ENCODE assay signal across 10 cellular contexts in the genomic region with DNA sequence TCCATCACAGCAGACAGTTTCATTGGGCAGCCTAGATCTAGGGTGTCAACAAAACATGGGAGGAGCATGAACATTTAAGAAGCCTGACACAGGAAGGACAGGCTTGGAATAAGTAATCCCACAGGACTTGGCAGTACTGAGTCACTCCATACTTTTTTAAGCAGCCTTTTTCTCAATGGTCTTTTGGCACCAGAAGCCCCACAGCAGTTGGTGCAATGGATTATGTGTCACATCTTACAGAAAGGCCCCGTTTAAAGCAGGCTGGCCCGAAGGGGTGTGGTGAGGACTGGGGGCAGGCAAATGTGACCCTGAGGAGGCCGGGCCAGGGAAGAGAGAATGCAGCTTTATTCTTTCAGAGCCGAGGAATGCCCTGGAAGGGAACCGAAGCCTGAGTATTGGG. TPM values are rescaled to one million over a fixed set of nuclear protein-coding genes. Genes with fewer than 3 reads are reported as not detected.
A peak's percentile ranks its signal among the peaks of the same experiment; 100 is the strongest.
DNase-seq lines count a peak whose midpoint lies in the region; ATAC-seq, FAIRE-seq and TF ChIP-seq lines count a peak whose summit lies in the region.
"Had no signal": no experiment of that assay in that cellular context is flagged by ENCODE, and none has a peak within 500 bp of the region (broad histone marks: within the 10 kb centered on the region; RNA-seq: fewer than 3 reads in every experiment).

No MANE protein-coding gene starts in this region.

- H3K4me3 ChIP-seq in NB4 (ENCODE audit: low read depth, low read length) = no peak overlapping the region
- H3K4me3 ChIP-seq in endothelial cell of umbilical vein (replicated peaks in 1 of 3; ENCODE audit: insufficient read depth in 1 of 3, low read depth in 1 of 3, low read length in 3 of 3) = no peak overlapping the region
- no peak overlapping the region for H3K4me3 ChIP-seq in muscle layer of colon (ENCODE audit: low read depth in 1 of 2, low read length in 2 of 2)

- peaks cover 4% of the 10 kb centered on the region for H3K36me3 Mint-ChIP-seq in T-cell

- H3K9me1 ChIP-seq in endothelial cell of umbilical vein (replicated peaks; ENCODE audit: control insufficient read depth, extremely low read depth, insufficient read depth, low read length) = no peaks in the 10 kb centered on the region

- peaks cover 0 to 5% (median 4%) of the 10 kb centered on the region in 3 donors for H3K9me3 Mint-ChIP-seq in T-cell

- DNase-seq in A172 (ENCODE audit: low spot score) = peak; percentile 91
- peak; percentile 55 for DNase-seq in NB4 (ENCODE audit: low read depth)
- peak; percentile 47 for DNase-seq in endothelial cell of umbilical vein (ENCODE audit: low read depth, low spot score)
- DNase-seq in left lobe of liver (ENCODE audit: low spot score) = no peak
- no peak for DNase-seq in GF-D8 (lab: John Stamatoyannopoulos, UW)
- no peak for DNase-seq in T-cell
- DNase-seq: activated CD8-positive, alpha-beta memory T cell treated with anti-CD3 and anti-CD28 coated beads, Interleukin-2, amount 50 U/mL, for 48 hours; AML-193 had no signal

- H3K36me3 ChIP-seq in endothelial cell of umbilical vein (ENCODE audit: control insufficient read depth in 2 of 2, extremely low read depth in 1 of 2, insufficient read depth in 2 of 2, low read length in 2 of 2) (no peaks in the 10 kb centered on the region), muscle layer of colon (ENCODE audit: insufficient read depth, low read length) (no peaks in the 10 kb centered on the region)

- peak overlapping the region; percentile 41 for H3K4me2 ChIP-seq in endothelial cell of umbilical vein (ENCODE audit: insufficient read depth, low read length)

- TF ChIP-seq POLR2A in NB4 (IDR thresholded peaks at IDR 0.05; ENCODE audit: extremely low read depth, insufficient read length) = no peak
- no peak for TF ChIP-seq POLR2A in endothelial cell of umbilical vein (IDR thresholded peaks at IDR 0.05; ENCODE audit: low read depth, low read length)
- TF ChIP-seq POLR2A in GM18505 (IDR thresholded peaks at IDR 0.05; ENCODE audit: borderline replicate concordance, extremely low read depth, insufficient read depth, insufficient read length) = no peak

- CTCF ChIA-PET in endothelial cell of umbilical vein (lab: Charles Lee) = no interaction called here
- CTCF ChIA-PET in T-cell (lab: Charles Lee) = no interaction called here

- no peak for ATAC-seq in left lobe of liver
- no peak for ATAC-seq in T-cell (replicated peaks in 1 of 4)
- no peak for ATAC-seq in GM18505 (IDR thresholded peaks at IDR 0.05; ENCODE audit: unreplicated experiment)

- no peaks in the 10 kb centered on the region for H4K20me1 ChIP-seq in endothelial cell of umbilical vein (replicated peaks; ENCODE audit: control insufficient read depth, extremely low read depth, insufficient read depth, low read length)

- no peak for FAIRE-seq in endothelial cell of umbilical vein (lab: Jason Lieb, UNC)

- no peak overlapping the region for H3K4me3 Mint-ChIP-seq in T-cell

- BruUV-seq in endothelial cell of umbilical vein (replicated peaks; lab: Mats Ljungman, UMichigan) = no TSS peak

- POLR2A ChIA-PET in endothelial cell of umbilical vein (lab: Charles Lee) (no interaction called here), T-cell (lab: Charles Lee) (no interaction called here)

- H3K4me1 ChIP-seq in endothelial cell of umbilical vein (ENCODE audit: control insufficient read depth, extremely low read depth, insufficient read depth, low read length) (peaks cover 19% of the 10 kb centered on the region), muscle layer of colon (ENCODE audit: insufficient read depth, low read length) (peaks cover 67% of the 10 kb centered on the region)

- H3K9ac ChIP-seq in endothelial cell of umbilical vein (replicated peaks; ENCODE audit: extremely low read depth, insufficient read depth, low read length) (no peak overlapping the region), muscle layer of colon (ENCODE audit: low read length) (no peak overlapping the region)

- no peaks in the 10 kb centered on the region for H3K27me3 ChIP-seq in endothelial cell of umbilical vein (ENCODE audit: control insufficient read depth in 2 of 2, insufficient read depth in 2 of 2, low read length in 2 of 2)
- no peaks in the 10 kb centered on the region for H3K27me3 ChIP-seq in muscle layer of colon (ENCODE audit: control insufficient read depth in 1 of 2, insufficient read depth in 2 of 2, low read length in 2 of 2)

- peaks cover 0 to 5% of the 10 kb centered on the region in 2 donors for H3K27me3 Mint-ChIP-seq in T-cell

- no peak overlapping the region for H3K27ac Mint-ChIP-seq in T-cell

- peaks cover 21% of the 10 kb centered on the region for H3K79me2 ChIP-seq in endothelial cell of umbilical vein (ENCODE audit: control insufficient read depth, insufficient read depth, low read length)

- no peaks in the 10 kb centered on the region for H3K4me1 Mint-ChIP-seq in T-cell

- H2AFZ ChIP-seq in endothelial cell of umbilical vein (ENCODE audit: low read depth, low read length) = peak overlapping the region; percentile 43

- intact Hi-C loops in endothelial cell of umbilical vein (cut with micrococcal nuclease) = no loop called here

- H3K27ac ChIP-seq in endothelial cell of umbilical vein (ENCODE audit: insufficient read depth, low read depth, low read length) = peak overlapping the region; percentile 12
- peak overlapping the region; percentile 50 for H3K27ac ChIP-seq in muscle layer of colon (ENCODE audit: low read depth, low read length)

- dilution Hi-C loops in endothelial cell of umbilical vein (cut with MboI; ENCODE audit: extremely low pct_ligation_motif_present, low sequenced_read_pairs) = no loop called here

- no peaks in the 10 kb centered on the region for H3K9me3 ChIP-seq in endothelial cell of umbilical vein (replicated peaks; ENCODE audit: control insufficient read depth, insufficient read depth, low read length)
- no peaks in the 10 kb centered on the region for H3K9me3 ChIP-seq in muscle layer of colon (ENCODE audit: low read length)

- TF ChIP-seq CTCF in NB4 (IDR thresholded peaks at IDR 0.05; ENCODE audit: low read depth, low read length) (no peak), endothelial cell of umbilical vein (IDR thresholded peaks at IDR 0.05; ENCODE audit: extremely low read depth in 1 of 2, insufficient read depth in 1 of 2, low read depth in 1 of 2, low read length in 2 of 2) (no peak)

TF ChIP-seq in endothelial cell of umbilical vein, 7 proteins besides CTCF, POLR2A, EP300 and RAD21:
- TF ChIP-seq, protein P1, sequence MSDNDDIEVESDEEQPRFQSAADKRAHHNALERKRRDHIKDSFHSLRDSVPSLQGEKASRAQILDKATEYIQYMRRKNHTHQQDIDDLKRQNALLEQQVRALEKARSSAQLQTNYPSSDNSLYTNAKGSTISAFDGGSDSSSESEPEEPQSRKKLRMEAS (IDR thresholded peaks at IDR 0.05; ENCODE audit: insufficient read depth, insufficient read length) = no peak
- TF ChIP-seq POLR2AphosphoS5 (IDR thresholded peaks at IDR 0.05; ENCODE audit: insufficient read depth, low read depth, low read length) (no peak), JUN (IDR thresholded peaks at IDR 0.05; ENCODE audit: borderline replicate concordance, insufficient read depth, insufficient read length, low read depth) (no peak)

RNA-seq across cellular contexts. Expression of gene SPTBN1, which starts 26.6 kb away (rescaled TPM):
- 197 and 202 TPM in 2 replicates for total RNA-seq in A172 (2014; rRNA removed; shearing (Covaris generic))
- total RNA-seq in endothelial cell of umbilical vein = 320 and 328 TPM in 2 replicates
- polyA plus RNA-seq in endothelial cell of umbilical vein = 49.1 and 63.3 TPM in 2 replicates
- 38.1 and 40.3 TPM in 2 replicates for polyA plus RNA-seq in endothelial cell of umbilical vein (2011; cell fraction: cytosol; rRNA removed)
- polyA plus RNA-seq in endothelial cell of umbilical vein (2011; cell fraction: nucleus; rRNA removed) = 600 and 687 TPM in 2 replicates
- 196 and 207 TPM in 2 replicates for polyA plus RNA-seq in endothelial cell of umbilical vein (2012)
- polyA minus RNA-seq in endothelial cell of umbilical vein = 232 and 261 TPM in 2 replicates
- 23.1 TPM for polyA minus RNA-seq in endothelial cell of umbilical vein (2011; cell fraction: cytosol; rRNA and poly(A)+ RNA removed)
- polyA minus RNA-seq in endothelial cell of umbilical vein (2011; cell fraction: nucleus; rRNA and poly(A)+ RNA removed) = 636 and 685 TPM in 2 replicates
- total RNA-seq in left lobe of liver = 108 TPM
- 100 to 1,000 TPM; 129 to 222 (median 139) TPM for total RNA-seq in T-cell

Comparison
In these comparisons a context has a peak if more than half of its experiments do, and no peak if none do; other contexts are left out.
1. DNase-seq: peak in A172 (single experiment), NB4 (single experiment) and endothelial cell of umbilical vein (single experiment); none in left lobe of liver (single experiment), GF-D8 (single experiment) and T-cell (0 of 34).